Comparison of ENCODE assay signal across 26 cellular contexts in genomic region chr6:21771626-21772320, GRCh38.
DNase-seq lines count a peak whose midpoint lies in the region; ATAC-seq, FAIRE-seq and TF ChIP-seq lines count a peak whose summit lies in the region.
"Had no signal": no experiment of that assay in that cellular context is flagged by ENCODE, and none has a peak within 500 bp of the region (broad histone marks: within the 10 kb centered on the region; RNA-seq: fewer than 3 reads in every experiment).

No MANE protein-coding gene starts in this region.

- no peak for DNase-seq in SK-N-SH
- peak; percentile 65 for DNase-seq in fibroblast of pulmonary artery (ENCODE audit: low read depth)
- DNase-seq in natural killer cell = no peak
- DNase-seq in RCC 7860 (ENCODE audit: low spot score) = no peak
- no peak for DNase-seq in activated naive CD4-positive, alpha-beta T cell treated with anti-CD3 and anti-CD28 coated beads, Interleukin-2, amount 10 ng/mL, durations not matched to agents 7 days and 5 days
- DNase-seq in activated CD8-positive, alpha-beta T cell treated with anti-CD3 and anti-CD28 coated beads, Interleukin-2, amount 10 ng/mL, durations not matched to agents 7 days and 5 days = no peak
- DNase-seq: ACHN; activated CD4-positive, alpha-beta T cell treated with anti-CD3 and anti-CD28 coated beads for 4 hours; activated CD8-positive, alpha-beta memory T cell treated with anti-CD3 and anti-CD28 coated beads, Interleukin-2, amount 50 U/mL, for 4 hours; activated naive CD8-positive, alpha-beta T cell treated with anti-CD3 and anti-CD28 coated beads for 36 hours; COR-L47; DMS79; head of caudate nucleus; NCI-H1092 treated with DMSO at 0.1 percent for 48 hours; NCI-H2029; NCI-H226; pancreas; SHP77 treated with DMSO at 0.1 percent for 48 hours; upper lobe of right lung had no signal

- H3K4me3 ChIP-seq in ACC112 (ENCODE audit: low read depth, low read length) (no peak overlapping the region), SK-N-SH (ENCODE audit: low read depth in 2 of 2, low read length in 1 of 2) (no peak overlapping the region), fibroblast of pulmonary artery (replicated peaks; ENCODE audit: low read depth, low read length) (no peak overlapping the region), neural cell (ENCODE audit: low read length) (no peak overlapping the region)
- H3K4me3 ChIP-seq: BLaER1, GM12878, pancreas, upper lobe of right lung had no signal

- H3K4me3 Mint-ChIP-seq in natural killer cell = no peak overlapping the region
- H3K4me3 Mint-ChIP-seq in activated naive CD4-positive, alpha-beta T cell treated with anti-CD3 and anti-CD28 coated beads, Interleukin-2, amount 10 ng/mL, durations not matched to agents 7 days and 5 days = no peak overlapping the region
- H3K4me3 Mint-ChIP-seq in activated CD8-positive, alpha-beta T cell treated with anti-CD3 and anti-CD28 coated beads, Interleukin-2, amount 10 ng/mL, durations not matched to agents 7 days and 5 days = no peak overlapping the region
- H3K4me3 Mint-ChIP-seq: activated naive CD8-positive, alpha-beta T cell treated with anti-CD3 and anti-CD28 coated beads for 36 hours; activated T-helper 17 cell treated with anti-CD3 and anti-CD28 coated beads, Interleukin-2, amount 50 U/mL, for 72 hours had no signal

- H3K9me3 Mint-ChIP-seq in natural killer cell = no peaks in the 10 kb centered on the region
- H3K9me3 Mint-ChIP-seq in activated naive CD4-positive, alpha-beta T cell treated with anti-CD3 and anti-CD28 coated beads, Interleukin-2, amount 10 ng/mL, durations not matched to agents 7 days and 5 days = no peaks in the 10 kb centered on the region
- no peaks in the 10 kb centered on the region for H3K9me3 Mint-ChIP-seq in activated CD8-positive, alpha-beta T cell treated with anti-CD3 and anti-CD28 coated beads, Interleukin-2, amount 10 ng/mL, durations not matched to agents 7 days and 5 days (ENCODE audit: insufficient read depth)
- H3K9me3 Mint-ChIP-seq: activated naive CD8-positive, alpha-beta T cell treated with anti-CD3 and anti-CD28 coated beads for 36 hours; activated T-helper 17 cell treated with anti-CD3 and anti-CD28 coated beads, Interleukin-2, amount 50 U/mL, for 72 hours had no signal

- no peak for ATAC-seq in natural killer cell
- no peak for ATAC-seq in activated CD8-positive, alpha-beta T cell treated with anti-CD3 and anti-CD28 coated beads, Interleukin-2, amount 10 ng/mL, durations not matched to agents 7 days and 5 days
- ATAC-seq: activated T-helper 17 cell treated with anti-CD3 and anti-CD28 coated beads, Interleukin-2, amount 50 U/mL, for 72 hours; GM12878; pancreas; sciatic nerve; upper lobe of right lung had no signal

- POLR2A ChIA-PET in SK-N-SH (lab: Yijun Ruan, JAX) = interaction anchor here (0.7 kb wide), 1 partner anchor 227 kb away, joined by 3 read pairs; no protein-coding TSS in a partner anchor
- POLR2A ChIA-PET in activated CD8-positive, alpha-beta T cell treated with anti-CD3 and anti-CD28 coated beads, Interleukin-2, amount 10 ng/mL, durations not matched to agents 7 days and 5 days (lab: Charles Lee) = no interaction called here

- no peak overlapping the region for H3K27ac Mint-ChIP-seq in natural killer cell
- H3K27ac Mint-ChIP-seq in activated naive CD4-positive, alpha-beta T cell treated with anti-CD3 and anti-CD28 coated beads, Interleukin-2, amount 10 ng/mL, durations not matched to agents 7 days and 5 days = no peak overlapping the region
- H3K27ac Mint-ChIP-seq in activated CD8-positive, alpha-beta T cell treated with anti-CD3 and anti-CD28 coated beads, Interleukin-2, amount 10 ng/mL, durations not matched to agents 7 days and 5 days = no peak overlapping the region
- H3K27ac Mint-ChIP-seq: activated naive CD8-positive, alpha-beta T cell treated with anti-CD3 and anti-CD28 coated beads for 36 hours; activated T-helper 17 cell treated with anti-CD3 and anti-CD28 coated beads, Interleukin-2, amount 50 U/mL, for 72 hours had no signal

- H4K20me1 ChIP-seq in SK-N-SH (ENCODE audit: insufficient read depth) (no peaks in the 10 kb centered on the region), neural cell (ENCODE audit: insufficient read depth) (no peaks in the 10 kb centered on the region)
- H4K20me1 ChIP-seq: BLaER1 had no signal

- CTCF ChIA-PET in SK-N-SH (lab: Yijun Ruan, JAX) = interaction anchor here (0.9 kb wide), 1 partner anchor 30 kb away, joined by 3 read pairs; no protein-coding TSS in a partner anchor
- CTCF ChIA-PET in activated naive CD4-positive, alpha-beta T cell treated with anti-CD3 and anti-CD28 coated beads, Interleukin-2, amount 10 ng/mL, durations not matched to agents 7 days and 5 days (lab: Charles Lee) = no interaction called here
- CTCF ChIA-PET in activated CD8-positive, alpha-beta T cell treated with anti-CD3 and anti-CD28 coated beads, Interleukin-2, amount 10 ng/mL, durations not matched to agents 7 days and 5 days (lab: Charles Lee) = no interaction called here

- H3K36me3 ChIP-seq in ACC112 (ENCODE audit: insufficient read depth, low read length) = no peaks in the 10 kb centered on the region
- no peaks in the 10 kb centered on the region for H3K36me3 ChIP-seq in SK-N-SH (replicated peaks in 1 of 2; ENCODE audit: control insufficient read depth in 1 of 2, insufficient read depth in 2 of 2, low read length in 1 of 2)
- no peaks in the 10 kb centered on the region for H3K36me3 ChIP-seq in neural cell (ENCODE audit: insufficient read depth, low read length)
- H3K36me3 ChIP-seq: BLaER1, pancreas, upper lobe of right lung had no signal

- H2AFZ ChIP-seq in ACC112 (ENCODE audit: low read length, unreplicated experiment) (peak overlapping the region; percentile 58), SK-N-SH (ENCODE audit: low read depth) (no peak overlapping the region), neural cell (ENCODE audit: low read depth, low read length) (no peak overlapping the region)

- H3K9me2 ChIP-seq in SK-N-SH = no peaks in the 10 kb centered on the region
- no peaks in the 10 kb centered on the region for H3K9me2 ChIP-seq in neural cell (ENCODE audit: insufficient read depth, low read length)

- H3K9me3 ChIP-seq in SK-N-SH = no peaks in the 10 kb centered on the region
- no peaks in the 10 kb centered on the region for H3K9me3 ChIP-seq in neural cell (ENCODE audit: low read length)
- H3K9me3 ChIP-seq: BLaER1, pancreas, upper lobe of right lung had no signal

- peak overlapping the region; percentile 54; the same call in 1 of the 2 replicates for H3K4me2 ChIP-seq in SK-N-SH
- H3K4me2 ChIP-seq in neural cell (ENCODE audit: low read length) = peak overlapping the region; percentile 25
- H3K4me2 ChIP-seq: BLaER1 had no signal

- H3K9ac ChIP-seq in SK-N-SH (no peak overlapping the region), neural cell (ENCODE audit: low read length) (no peak overlapping the region)
- H3K9ac ChIP-seq: BLaER1 had no signal

- TF ChIP-seq RAD21 in SK-N-SH (IDR thresholded peaks at IDR 0.05; ENCODE audit: low read length) (no peak), neural cell (conservative IDR thresholded peaks at IDR 0.05) (no peak)

- H3K27ac ChIP-seq in ACC112 (ENCODE audit: low read depth, low read length) (no peak overlapping the region), SK-N-SH (ENCODE audit: low read depth in 2 of 2, low read length in 1 of 2) (peak overlapping the region in 1 of 2 experiments; percentile 48; a peak in 2 of 4 replicates), neural cell (ENCODE audit: low read length) (peak overlapping the region; percentile 72)
- H3K27ac ChIP-seq: BLaER1, pancreas, upper lobe of right lung had no signal

- no peaks in the 10 kb centered on the region for H3K36me3 Mint-ChIP-seq in natural killer cell
- no peaks in the 10 kb centered on the region for H3K36me3 Mint-ChIP-seq in activated naive CD4-positive, alpha-beta T cell treated with anti-CD3 and anti-CD28 coated beads, Interleukin-2, amount 10 ng/mL, durations not matched to agents 7 days and 5 days
- no peaks in the 10 kb centered on the region for H3K36me3 Mint-ChIP-seq in activated CD8-positive, alpha-beta T cell treated with anti-CD3 and anti-CD28 coated beads, Interleukin-2, amount 10 ng/mL, durations not matched to agents 7 days and 5 days (ENCODE audit: low read depth)
- H3K36me3 Mint-ChIP-seq: activated naive CD8-positive, alpha-beta T cell treated with anti-CD3 and anti-CD28 coated beads for 36 hours had no signal

- H3K4me1 Mint-ChIP-seq in natural killer cell = no peaks in the 10 kb centered on the region
- no peaks in the 10 kb centered on the region for H3K4me1 Mint-ChIP-seq in activated naive CD4-positive, alpha-beta T cell treated with anti-CD3 and anti-CD28 coated beads, Interleukin-2, amount 10 ng/mL, durations not matched to agents 7 days and 5 days
- no peaks in the 10 kb centered on the region for H3K4me1 Mint-ChIP-seq in activated CD8-positive, alpha-beta T cell treated with anti-CD3 and anti-CD28 coated beads, Interleukin-2, amount 10 ng/mL, durations not matched to agents 7 days and 5 days (ENCODE audit: low read depth)
- H3K4me1 Mint-ChIP-seq: activated naive CD8-positive, alpha-beta T cell treated with anti-CD3 and anti-CD28 coated beads for 36 hours; activated T-helper 17 cell treated with anti-CD3 and anti-CD28 coated beads, Interleukin-2, amount 50 U/mL, for 72 hours had no signal

- intact Hi-C loops in natural killer cell (cut with micrococcal nuclease) = no loop called here

- H3K4me1 ChIP-seq in ACC112 (ENCODE audit: control insufficient read depth, insufficient read depth, low read length, unreplicated experiment) (peaks cover 39% of the 10 kb centered on the region), SK-N-SH (ENCODE audit: control insufficient read depth in 1 of 2, insufficient read depth in 2 of 2, low read depth in 1 of 2, low read length in 1 of 2) (peaks cover 3 to 46% of the 10 kb centered on the region in 2 experiments; a peak in 3 of 4 replicates)
- H3K4me1 ChIP-seq: BLaER1, pancreas had no signal

- peaks cover 34% of the 10 kb centered on the region for H3F3A ChIP-seq in SK-N-SH (replicated peaks; ENCODE audit: insufficient read depth)
- no peaks in the 10 kb centered on the region for H3F3A ChIP-seq in neural cell (ENCODE audit: insufficient read depth, low read length, poor library complexity, severe bottlenecking)

- H3K79me2 ChIP-seq in ACC112 (ENCODE audit: control insufficient read depth, insufficient read depth, low read length, unreplicated experiment) = no peaks in the 10 kb centered on the region
- H3K79me2 ChIP-seq in SK-N-SH (ENCODE audit: insufficient read depth) = peaks cover 31% of the 10 kb centered on the region
- peaks cover 32% of the 10 kb centered on the region for H3K79me2 ChIP-seq in neural cell (replicated peaks; ENCODE audit: insufficient read depth, low read length)

- H3K27me3 ChIP-seq in ACC112 (ENCODE audit: insufficient read depth, low read length) = no peaks in the 10 kb centered on the region
- H3K27me3 ChIP-seq in SK-N-SH (ENCODE audit: insufficient read depth) = no peaks in the 10 kb centered on the region
- no peaks in the 10 kb centered on the region for H3K27me3 ChIP-seq in neural cell (ENCODE audit: insufficient read depth, low read depth, low read length)
- H3K27me3 ChIP-seq: BLaER1, pancreas, upper lobe of right lung had no signal

- TF ChIP-seq CTCF in SK-N-SH (IDR thresholded peaks at IDR 0.05) (no peak), fibroblast of pulmonary artery (IDR thresholded peaks at IDR 0.05; ENCODE audit: low read length, missing control alignments) (no peak), neural cell (IDR thresholded peaks at IDR 0.05; ENCODE audit: poor library complexity, severe bottlenecking) (no peak), natural killer cell (IDR thresholded peaks at IDR 0.05) (no peak)

- TF ChIP-seq EP300 in SK-N-SH (IDR thresholded peaks at IDR 0.05; ENCODE audit: borderline replicate concordance in 1 of 2, low read depth in 1 of 2, low read length in 1 of 2) = no peak
- TF ChIP-seq EP300 in neural cell (conservative IDR thresholded peaks at IDR 0.05; ENCODE audit: poor library complexity, severe bottlenecking) = no peak

- 39% methylated on average over 4 of the region's 4 CpGs for WGBS in SK-N-SH (ENCODE audit: low lambda C conversion rate)

- no peaks in the 10 kb centered on the region for H3K27me3 Mint-ChIP-seq in natural killer cell (ENCODE audit: low read depth in 2 of 2)
- H3K27me3 Mint-ChIP-seq in activated naive CD4-positive, alpha-beta T cell treated with anti-CD3 and anti-CD28 coated beads, Interleukin-2, amount 10 ng/mL, durations not matched to agents 7 days and 5 days = no peaks in the 10 kb centered on the region
- H3K27me3 Mint-ChIP-seq in activated CD8-positive, alpha-beta T cell treated with anti-CD3 and anti-CD28 coated beads, Interleukin-2, amount 10 ng/mL, durations not matched to agents 7 days and 5 days (ENCODE audit: low read depth) = peaks cover 2% of the 10 kb centered on the region
- H3K27me3 Mint-ChIP-seq: activated naive CD8-positive, alpha-beta T cell treated with anti-CD3 and anti-CD28 coated beads for 36 hours had no signal

- no peak for FAIRE-seq in RCC 7860 (lab: Jason Lieb, UNC)
- FAIRE-seq: GM12878, HTR-8/SVneo, pancreas had no signal
